Comparison of ENCODE assay signal across 8 cellular contexts in genomic region chr11:58577441-58578135, GRCh38. TPM values are rescaled to one million over a fixed set of nuclear protein-coding genes. Genes with fewer than 3 reads are reported as not detected.
DNase-seq lines count a peak whose midpoint lies in the region; ATAC-seq, FAIRE-seq and TF ChIP-seq lines count a peak whose summit lies in the region.

No MANE protein-coding gene starts in this region.

- no peaks in the 10 kb centered on the region for H3K9me1 ChIP-seq in K562 (ENCODE audit: control insufficient read depth, insufficient read depth, low read length)

- TF ChIP-seq EP300 in K562 (IDR thresholded peaks at IDR 0.05; ENCODE audit: low read length) = no peak

- FAIRE-seq in K562 (lab: Jason Lieb, UNC) (peak; percentile 32), frontal cortex (lab: Jason Lieb, UNC) (no peak)

- POLR2A ChIA-PET in K562 (lab: Yijun Ruan, JAX) = interaction anchor here (0.6 to 1.7 kb wide), 8 partner anchors 10 to 581 kb away, joined by 3 to 6 read pairs (median 4); no protein-coding TSS in a partner anchor

- TF ChIP-seq POLR2A in K562 (conservative IDR thresholded peaks at IDR 0.05) = peak; percentile 75

- H3K9ac ChIP-seq in DND-41 (ENCODE audit: low read depth, low read length) = peak overlapping the region; percentile 100
- H3K9ac ChIP-seq in K562 (ENCODE audit: insufficient read depth in 1 of 2, low read depth in 2 of 2, low read length in 2 of 2) = peak overlapping the region; percentile 93 to 99

- CTCF ChIA-PET in K562 (lab: Yijun Ruan, JAX; ENCODE audit: low intra/inter-chr PET ratio) = interaction anchor here (0.8 to 3.0 kb wide), 5 partner anchors 38 to 558 kb away, joined by 3 to 15 read pairs (median 5); no protein-coding TSS in a partner anchor

- H3K4me3 ChIP-seq in DND-41 (ENCODE audit: low read depth in 1 of 2, low read length in 2 of 2) (peak overlapping the region; percentile 41 to 79), K562 (peak overlapping the region; percentile 63)

- TF ChIP-seq RAD21 in K562 (CRISPR knock-in tag; conservative IDR thresholded peaks at IDR 0.05 in 1 of 2, IDR thresholded peaks at IDR 0.05 in 1 of 2) = no peak

- H3K27me3 ChIP-seq in DND-41 (ENCODE audit: insufficient read depth, low read length, poor library complexity) (no peaks in the 10 kb centered on the region), K562 (ENCODE audit: control insufficient read depth in 2 of 2, insufficient read depth in 2 of 2, low read length in 2 of 2) (no peaks in the 10 kb centered on the region)

- 1% methylated on average over 22 of the region's 22 CpGs for WGBS in K562 (ENCODE audit: insufficient coverage, low coverage, missing lambda C conversion rate)

- H4K20me1 ChIP-seq in DND-41 (ENCODE audit: insufficient read depth, low read length) = peaks cover 21% of the 10 kb centered on the region; the same call in 1 of the 2 replicates
- H4K20me1 ChIP-seq in K562 (replicated peaks; ENCODE audit: control insufficient read depth, insufficient read depth, low read length) = peaks cover 5% of the 10 kb centered on the region; the same call in 1 of the 2 replicates

- ATAC-seq in DND-41 (ENCODE audit: insufficient read depth, low read depth) = peak; percentile 27
- peak; percentile 46 for ATAC-seq in GM21526 (IDR thresholded peaks at IDR 0.05; ENCODE audit: low FRiP score, unreplicated experiment)
- ATAC-seq in K562 = peak; percentile 42

- peak overlapping the region; percentile 76 for H2AFZ ChIP-seq in DND-41 (ENCODE audit: low read depth, low read length)
- H2AFZ ChIP-seq in K562 (ENCODE audit: low read depth, low read length) = peak overlapping the region; percentile 90

- H3K4me1 ChIP-seq in DND-41 (ENCODE audit: insufficient read depth, low read length) = peaks cover 71% of the 10 kb centered on the region
- H3K4me1 ChIP-seq in K562 (replicated peaks in 1 of 2; ENCODE audit: control insufficient read depth in 2 of 2, insufficient read depth in 2 of 2, low read length in 2 of 2) = peaks cover 12 to 22% of the 10 kb centered on the region in 2 experiments

- H3K9me3 ChIP-seq in DND-41 (ENCODE audit: insufficient read depth, low read length, severe bottlenecking) = no peaks in the 10 kb centered on the region
- no peaks in the 10 kb centered on the region for H3K9me3 ChIP-seq in K562 (replicated peaks; ENCODE audit: control insufficient read depth, insufficient read depth, low read depth, low read length)

- peak; percentile 77 for DNase-seq in DND-41
- peak; percentile 6 for DNase-seq in HuH-7.5 (ENCODE audit: low spot score)
- DNase-seq in T-helper 9 cell = peak; percentile 75
- DNase-seq in K562 (ENCODE audit: extremely low read depth in 1 of 4, low spot score in 3 of 4) = peak in 2 of 4 experiments; percentile 69 to 71
- peak; percentile 45 for DNase-seq in inferior parietal cortex (ENCODE audit: extremely low spot score)
- peak; percentile 50 to 62 for DNase-seq in stimulated activated CD4-positive, alpha-beta T cell treated with anti-CD3 and anti-CD28 coated beads, Interleukin-1b, Interleukin-23, amount 100 ng/mL, for 4 hours (ENCODE audit: low read depth in 2 of 2)
- no peak for DNase-seq in frontal cortex (ENCODE audit: low spot score in 2 of 2)

- H3K79me2 ChIP-seq in DND-41 (ENCODE audit: insufficient read depth, low read length) = peaks cover 79% of the 10 kb centered on the region
- peaks cover 60% of the 10 kb centered on the region for H3K79me2 ChIP-seq in K562 (ENCODE audit: control insufficient read depth, insufficient read depth, low read length)

- H3K36me3 ChIP-seq in DND-41 (ENCODE audit: insufficient read depth, low read length) (peaks cover 5% of the 10 kb centered on the region), K562 (ENCODE audit: control insufficient read depth, insufficient read depth, low read length) (peaks cover 15% of the 10 kb centered on the region; the same call in 2 of the 3 replicates)

- TF ChIP-seq CTCF in DND-41 (IDR thresholded peaks at IDR 0.05; ENCODE audit: borderline replicate concordance, extremely low read depth, low read length, poor library complexity, severe bottlenecking) = no peak
- TF ChIP-seq CTCF in K562 (IDR thresholded peaks at IDR 0.05 in 2 of 3, conservative IDR thresholded peaks at IDR 0.05 in 1 of 3; ENCODE audit: insufficient read depth in 2 of 3, low read depth in 1 of 3, low read length in 3 of 3) = no peak

- H3K4me2 ChIP-seq in DND-41 (ENCODE audit: insufficient read depth, low read length) (peak overlapping the region; percentile 79), K562 (ENCODE audit: insufficient read depth, low read length) (peak overlapping the region; percentile 87)

- in situ Hi-C loops in K562 (cut with MboI) = no loop called here

- intact Hi-C loops in K562 (cut with micrococcal nuclease) = loop anchor here (1.0 to 10.0 kb wide), 7 partner anchors 53 to 910 kb away; partner anchors contain the start of gene FAM111A

- H3K27ac ChIP-seq in DND-41 (ENCODE audit: low read length) (peak overlapping the region; percentile 100), K562 (ENCODE audit: extremely low read depth, low read depth, low read length) (peak overlapping the region; percentile 99)

- TSS peak; percentile 77 for BruUV-seq in K562 (replicated peaks; lab: Mats Ljungman, UMichigan)

TF ChIP-seq in K562, 482 proteins besides CTCF, POLR2A, EP300 and RAD21 (continues in another document):
- TF ChIP-seq CSDE1 (IDR thresholded peaks at IDR 0.05) (0 out of 4 replicates have a peak, but pooled peaks of 1 of the 2 experiments have one; percentile 30), ESRRA (IDR thresholded peaks at IDR 0.05; ENCODE audit: borderline replicate concordance, low read depth) (peak; percentile 89), ZBED1 (IDR thresholded peaks at IDR 0.05) (0 out of 2 replicates have a peak, but pooled peaks have one; percentile 31), MEF2A (IDR thresholded peaks at IDR 0.05; ENCODE audit: control insufficient read depth, low read depth, low read length) (0 out of 2 replicates have a peak, but pooled peaks have one; percentile 5), ETV5 (CRISPR knock-in tag; IDR thresholded peaks at IDR 0.05; ENCODE audit: low read depth) (peak; percentile 83)

RNA-seq across cellular contexts. Expression of gene ZFP91, which starts 1.3 kb away (rescaled TPM):
- 13.7 and 41.3 TPM in 2 replicates for total RNA-seq in K562 (2011; cell fraction: chromatin; rRNA removed; ENCODE audit: low replicate concordance)
- total RNA-seq in K562 (2011; cell fraction: nucleolus; rRNA removed) = 9.2 and 13.2 TPM in 2 replicates
- total RNA-seq in K562 (2011; cell fraction: nucleoplasm; rRNA removed) = 26.3 and 41.2 TPM in 2 replicates
- 33.3 and 33.4 TPM in 2 replicates for total RNA-seq in K562 (2014; rRNA removed)
- total RNA-seq in K562 (2014; rRNA removed; fragmentation: Illumina TruSeq; extraction: Trizol) = 46.4 and 52.1 TPM in 2 replicates
- 54.2 and 56.7 TPM in 2 replicates for total RNA-seq in K562 (2015; rRNA removed; fragmentation: Illumina TruSeq; extraction: Trizol)
- total RNA-seq in K562 (2021) = 42.9 and 47.3 TPM in 2 replicates
- polyA plus RNA-seq in K562 (2011; rRNA removed) = 25.8 and 34.0 TPM in 2 replicates
- 9.3 and 19.5 TPM in 2 replicates for polyA plus RNA-seq in K562 (2011; cell fraction: cytosol; rRNA removed)
- polyA plus RNA-seq in K562 (2011; cell fraction: nucleus; rRNA removed) = 22.8 and 28.5 TPM in 2 replicates
- polyA plus RNA-seq in K562 (2012) = 24.4 and 28.5 TPM in 2 replicates
- polyA plus RNA-seq in K562 (2014; fragmentation: Illumina TruSeq; extraction: Trizol) = 47.5 and 58.3 TPM in 2 replicates
- polyA plus RNA-seq in K562 (2014; fragmentation: Nextera tagmentation; extraction: Ambion mirVana) = 10 to 100 TPM; 17.6 to 25.9 TPM
- 32.5 and 32.8 TPM in 2 replicates for polyA plus RNA-seq in K562 (2014; rRNA removed)
- 43.6 and 46.0 TPM in 2 replicates for polyA minus RNA-seq in K562 (2011; rRNA and poly(A)+ RNA removed)
- polyA minus RNA-seq in K562 (2011; cell fraction: cytosol; rRNA and poly(A)+ RNA removed) = 13.8 and 20.1 TPM in 2 replicates
- polyA minus RNA-seq in K562 (2011; cell fraction: nucleus; rRNA and poly(A)+ RNA removed) = 22.5 and 37.9 TPM in 2 replicates
- total RNA-seq in frontal cortex = 47.3 TPM

RNA-seq across cellular contexts. Expression of gene LPXN, which starts 1.9 kb away (rescaled TPM):
- 3.4 and 7.0 TPM in 2 replicates for total RNA-seq in K562 (2011; cell fraction: chromatin; rRNA removed; ENCODE audit: low replicate concordance)
- total RNA-seq in K562 (2011; cell fraction: nucleolus; rRNA removed) = 3.0 and 3.6 TPM in 2 replicates
- 3.1 and 3.7 TPM in 2 replicates for total RNA-seq in K562 (2011; cell fraction: nucleoplasm; rRNA removed)
- total RNA-seq in K562 (2014; rRNA removed) = 0.73 and 0.94 TPM in 2 replicates
- total RNA-seq in K562 (2014; rRNA removed; fragmentation: Illumina TruSeq; extraction: Trizol) = 1.3 and 1.7 TPM in 2 replicates
- total RNA-seq in K562 (2015; rRNA removed; fragmentation: Illumina TruSeq; extraction: Trizol) = 2.0 and 2.4 TPM in 2 replicates
- total RNA-seq in K562 (2021) = 1.7 and 1.8 TPM in 2 replicates
- 2.7 and 3.1 TPM in 2 replicates for polyA plus RNA-seq in K562 (2011; rRNA removed)
- 1.6 and 2.5 TPM in 2 replicates for polyA plus RNA-seq in K562 (2011; cell fraction: cytosol; rRNA removed)
- polyA plus RNA-seq in K562 (2011; cell fraction: nucleus; rRNA removed) = 6.8 and 7.3 TPM in 2 replicates
- polyA plus RNA-seq in K562 (2012) = 1.7 and 3.7 TPM in 2 replicates
- polyA plus RNA-seq in K562 (2014; fragmentation: Illumina TruSeq; extraction: Trizol) = 2.0 and 2.2 TPM in 2 replicates
- 1 to 10 TPM; 2.0 to 3.1 TPM for polyA plus RNA-seq in K562 (2014; fragmentation: Nextera tagmentation; extraction: Ambion mirVana)
- polyA plus RNA-seq in K562 (2014; rRNA removed) = 1.1 and 2.2 TPM in 2 replicates
- 2.2 and 2.8 TPM in 2 replicates for polyA minus RNA-seq in K562 (2011; rRNA and poly(A)+ RNA removed)
- polyA minus RNA-seq in K562 (2011; cell fraction: cytosol; rRNA and poly(A)+ RNA removed) = 1.0 TPM in 1 of 2 replicates, not detected in the other
- polyA minus RNA-seq in K562 (2011; cell fraction: nucleus; rRNA and poly(A)+ RNA removed) = 3.1 and 5.0 TPM in 2 replicates
- total RNA-seq in frontal cortex = 2.4 TPM

RNA-seq across cellular contexts. Expression of gene CNTF, which starts 44.9 kb away (rescaled TPM):
- total RNA-seq in K562 (2011; cell fraction: chromatin; rRNA removed; ENCODE audit: low replicate concordance) = 7.6 and 18.0 TPM in 2 replicates
- 4.8 and 6.6 TPM in 2 replicates for total RNA-seq in K562 (2011; cell fraction: nucleolus; rRNA removed)
- 15.2 and 24.6 TPM in 2 replicates for total RNA-seq in K562 (2011; cell fraction: nucleoplasm; rRNA removed)
- 1.2 and 1.7 TPM in 2 replicates for total RNA-seq in K562 (2014; rRNA removed)
- 4.3 and 4.9 TPM in 2 replicates for total RNA-seq in K562 (2014; rRNA removed; fragmentation: Illumina TruSeq; extraction: Trizol)
- 4.6 and 5.0 TPM in 2 replicates for total RNA-seq in K562 (2015; rRNA removed; fragmentation: Illumina TruSeq; extraction: Trizol)
- 3.1 and 3.2 TPM in 2 replicates for total RNA-seq in K562 (2021)
- polyA plus RNA-seq in K562 (2011; rRNA removed) = 1.6 and 1.7 TPM in 2 replicates
- polyA plus RNA-seq in K562 (2011; cell fraction: cytosol; rRNA removed) = 0.40 and 0.68 TPM in 2 replicates
- polyA plus RNA-seq in K562 (2011; cell fraction: nucleus; rRNA removed) = 4.3 and 7.2 TPM in 2 replicates
- polyA plus RNA-seq in K562 (2012) = 1.6 and 2.0 TPM in 2 replicates
- polyA plus RNA-seq in K562 (2014; fragmentation: Illumina TruSeq; extraction: Trizol) = 2.2 and 2.9 TPM in 2 replicates
- under 1 TPM; 0.17 to 0.71 TPM for polyA plus RNA-seq in K562 (2014; fragmentation: Nextera tagmentation; extraction: Ambion mirVana)
- 1.2 and 2.3 TPM in 2 replicates for polyA plus RNA-seq in K562 (2014; rRNA removed)
- polyA minus RNA-seq in K562 (2011; rRNA and poly(A)+ RNA removed) = 6.6 and 8.3 TPM in 2 replicates
- polyA minus RNA-seq in K562 (2011; cell fraction: cytosol; rRNA and poly(A)+ RNA removed) = 0.57 TPM in 1 of 2 replicates, not detected in the other
- polyA minus RNA-seq in K562 (2011; cell fraction: nucleus; rRNA and poly(A)+ RNA removed) = 15.8 and 28.9 TPM in 2 replicates
- 1.2 TPM for total RNA-seq in frontal cortex

Comparison
In these comparisons a context has a peak if more than half of its experiments do, and no peak if none do; other contexts are left out.
1. DNase-seq: peak in DND-41 (single experiment), HuH-7.5 (single experiment), T-helper 9 cell (single experiment), inferior parietal cortex (single experiment) and stimulated activated CD4-positive, alpha-beta T cell treated with anti-CD3 and anti-CD28 coated beads, Interleukin-1b, Interleukin-23, amount 100 ng/mL, for 4 hours (2 of 2); none in frontal cortex (0 of 2).
2. Peak in every context shown above with its lines, with median percentiles within 50 percentile points of each other: ATAC-seq.